8 cellular contexts compared by ENCODE assay signal in genomic region chr22:41998361-41999261, GRCh38. TPM values are rescaled to one million over a fixed set of nuclear protein-coding genes. Genes with fewer than 3 reads are reported as not detected.
DNase-seq lines count a peak whose midpoint lies in the region; ATAC-seq and TF ChIP-seq lines count a peak whose summit lies in the region.

A gene with protein sequence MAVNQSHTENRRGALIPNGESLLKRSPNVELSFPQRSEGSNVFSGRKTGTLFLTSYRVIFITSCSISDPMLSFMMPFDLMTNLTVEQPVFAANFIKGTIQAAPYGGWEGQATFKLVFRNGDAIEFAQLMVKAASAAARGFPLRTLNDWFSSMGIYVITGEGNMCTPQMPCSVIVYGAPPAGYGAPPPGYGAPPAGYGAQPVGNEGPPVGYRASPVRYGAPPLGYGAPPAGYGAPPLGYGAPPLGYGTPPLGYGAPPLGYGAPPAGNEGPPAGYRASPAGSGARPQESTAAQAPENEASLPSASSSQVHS (plus strand): TSS chr22:41998788. CDS start chr22:41998819, 31 bp downstream.

- H2AFZ ChIP-seq in OCI-LY3 (ENCODE audit: low read depth, low read length) (no peak within 1 kb of the TSS), trophoblast cell (ENCODE audit: insufficient read depth, low read length, poor library complexity) (no peak within 1 kb of the TSS)

- H4K91ac ChIP-seq in trophoblast cell (ENCODE audit: low read depth, low read length): no peak within 1 kb of the TSS

- H3K27me3 ChIP-seq in OCI-LY3 (ENCODE audit: low read depth, low read length): no peaks in the 10 kb centered on the region
- H3K27me3 ChIP-seq in trophoblast cell (ENCODE audit: insufficient read depth, low read length): no peaks in the 10 kb centered on the region
- H3K27me3 ChIP-seq in thymus (ENCODE audit: control insufficient read depth, insufficient read depth): no peaks in the 10 kb centered on the region

- no peak within 1 kb of the TSS for H3K14ac ChIP-seq in trophoblast cell (ENCODE audit: low read length)

- no peaks in the 10 kb centered on the region for H3K79me1 ChIP-seq in trophoblast cell (ENCODE audit: low read length)

- H3K4ac ChIP-seq in trophoblast cell (ENCODE audit: low read depth, low read length): no peak within 1 kb of the TSS

- no peak within 1 kb of the TSS for H3K23ac ChIP-seq in trophoblast cell (ENCODE audit: low read length)

- H4K12ac ChIP-seq in trophoblast cell (ENCODE audit: low read depth, low read length): no peak within 1 kb of the TSS

- TF ChIP-seq CTCF in GM12864 (IDR thresholded peaks at IDR 0.05; ENCODE audit: low read depth, low read length, missing control alignments) (no peak), OCI-LY3 (IDR thresholded peaks at IDR 0.05; ENCODE audit: low read depth, low read length) (no peak)

- H4K8ac ChIP-seq in trophoblast cell (ENCODE audit: low read depth, low read length): no peak within 1 kb of the TSS

- H2BK5ac ChIP-seq in trophoblast cell (ENCODE audit: low read depth, low read length, poor library complexity): no peak within 1 kb of the TSS

- H3K9me3 ChIP-seq in OCI-LY3 (ENCODE audit: insufficient read depth, low read length) (no peaks in the 10 kb centered on the region), trophoblast cell (ENCODE audit: insufficient read depth, low read depth, low read length) (no peaks in the 10 kb centered on the region), thymus (ENCODE audit: control insufficient read depth) (no peaks in the 10 kb centered on the region)

- H3K4me2 ChIP-seq in OCI-LY3 (ENCODE audit: low read length) (peak within 1 kb of the TSS; percentile 56), trophoblast cell (ENCODE audit: low read length) (no peak within 1 kb of the TSS)

- H3K79me2 ChIP-seq in OCI-LY3 (ENCODE audit: low read length) (no peaks in the 10 kb centered on the region), trophoblast cell (ENCODE audit: control insufficient read depth, insufficient read depth, low read length, poor library complexity) (no peaks in the 10 kb centered on the region)

- H3K9ac ChIP-seq in OCI-LY3 (ENCODE audit: low read length) (peak within 1 kb of the TSS; percentile 23; the same call in 1 of the 2 replicates), trophoblast cell (ENCODE audit: low read length) (no peak within 1 kb of the TSS)

- H2BK12ac ChIP-seq in trophoblast cell (ENCODE audit: low read length): no peak within 1 kb of the TSS

- H2BK120ac ChIP-seq in trophoblast cell (ENCODE audit: insufficient read depth, low read length, poor library complexity): no peak within 1 kb of the TSS

- ATAC-seq in HG03039 (IDR thresholded peaks at IDR 0.05; ENCODE audit: unreplicated experiment): peak; percentile 68

- no peaks in the 10 kb centered on the region for H4K20me1 ChIP-seq in OCI-LY3 (ENCODE audit: insufficient read depth, low read length)

- WGBS in trophoblast cell (ENCODE audit: extremely low coverage, insufficient coverage, insufficient read length): 100% methylated on average over 5 of the region's 71 CpGs
- WGBS in thymus: 31% methylated on average over 71 of the region's 71 CpGs

- no peak within 1 kb of the TSS for H3K18ac ChIP-seq in trophoblast cell (ENCODE audit: low read length)

- DNase-seq in GM12864 (ENCODE audit: low read depth): peak; percentile 55
- DNase-seq in activated effector memory CD4-positive, alpha-beta T cell treated with Interleukin-2 at 50 U/mL for 16 hours: peak; percentile 82
- DNase-seq in fibroblast of the conjunctiva (ENCODE audit: low read depth): peak; percentile 62
- peak; percentile 88 to 92 for DNase-seq in trophoblast cell
- DNase-seq in NCI-H2081 treated with DMSO at 0.1 percent for 48 hours (lab: John Stamatoyannopoulos, UW): no peak

- H2AK5ac ChIP-seq in trophoblast cell (ENCODE audit: low read length): no peak within 1 kb of the TSS

- peak within 1 kb of the TSS; percentile 61 for H3K4me3 ChIP-seq in GM12864 (ENCODE audit: low read depth, low read length)
- H3K4me3 ChIP-seq in OCI-LY3 (ENCODE audit: low read length): peak within 1 kb of the TSS; percentile 69
- H3K4me3 ChIP-seq in trophoblast cell (ENCODE audit: low read depth, low read length): no peak within 1 kb of the TSS
- peak within 1 kb of the TSS; percentile 60 for H3K4me3 ChIP-seq in thymus (ENCODE audit: low read length)

- H3K36me3 ChIP-seq in OCI-LY3 (replicated peaks; ENCODE audit: low read depth, low read length) (peaks cover 33% of the 10 kb centered on the region), trophoblast cell (ENCODE audit: control insufficient read depth in 1 of 2, insufficient read depth in 2 of 2, low read length in 2 of 2) (no peaks in the 10 kb centered on the region), thymus (ENCODE audit: control insufficient read depth, insufficient read depth) (no peaks in the 10 kb centered on the region)

- H3K27ac ChIP-seq in OCI-LY3 (ENCODE audit: low read length) (no peak within 1 kb of the TSS), trophoblast cell (ENCODE audit: low read depth, low read length) (no peak within 1 kb of the TSS), thymus (ENCODE audit: low read depth) (peak within 1 kb of the TSS; percentile 32)

- H3K4me1 ChIP-seq in OCI-LY3 (ENCODE audit: low read length) (peaks cover 21% of the 10 kb centered on the region), trophoblast cell (ENCODE audit: control insufficient read depth in 1 of 2, insufficient read depth in 2 of 2, low read length in 2 of 2) (no peaks in the 10 kb centered on the region), thymus (ENCODE audit: control insufficient read depth, insufficient read depth, low read length) (peaks cover 12% of the 10 kb centered on the region)

RNA-seq across cellular contexts. Expression of the gene that starts here (rescaled TPM):
- not detected in 2 replicates for polyA plus RNA-seq in trophoblast cell (2013)
- 2.2 TPM for polyA plus RNA-seq in thymus
